In the genomic region with DNA sequence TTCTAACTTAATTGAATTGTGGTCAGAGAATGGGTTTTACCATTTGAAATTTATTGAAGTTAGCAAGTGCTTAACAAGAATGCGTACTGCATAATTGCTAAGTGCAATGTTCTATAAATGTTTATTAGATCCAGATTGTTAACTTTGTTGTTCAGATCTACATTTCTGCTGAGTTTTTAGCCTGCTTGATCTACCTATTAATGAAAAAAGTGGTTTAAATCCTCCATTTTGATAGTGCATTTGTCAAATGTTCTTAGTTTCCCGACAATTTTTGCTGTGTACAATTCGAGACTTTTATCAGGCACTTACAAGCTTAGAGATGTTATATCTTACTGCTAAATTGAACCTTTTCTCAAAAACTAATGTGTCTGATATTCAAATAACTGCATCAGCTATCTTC, we compare ENCODE assay signal across 9 cellular contexts.
"Had no signal": no experiment of that assay in that cellular context is flagged by ENCODE, and none has a peak within 500 bp of the region (broad histone marks: within the 10 kb centered on the region; RNA-seq: fewer than 3 reads in every experiment).

No MANE protein-coding gene starts in this region.

- H3K4me1 ChIP-seq: HAP-1 had no signal

- H3K36me3 ChIP-seq: HAP-1 had no signal

- DNase-seq: GOT3, H7, HFFc6, IMR-90, KG1 had no signal

- H3K9me3 Mint-ChIP-seq: HFFc6 had no signal

- FAIRE-seq: HTR-8/SVneo, K562 had no signal

- H3K9me3 ChIP-seq: HAP-1 had no signal

- H3K4me3 Mint-ChIP-seq: HFFc6 had no signal

- H3K27ac Mint-ChIP-seq: HFFc6 had no signal

- ATAC-seq: HCT116, K562 had no signal

- H3K4me3 ChIP-seq: HAP-1, K562 had no signal
